14 cellular contexts compared by ENCODE assay signal in the genomic region with DNA sequence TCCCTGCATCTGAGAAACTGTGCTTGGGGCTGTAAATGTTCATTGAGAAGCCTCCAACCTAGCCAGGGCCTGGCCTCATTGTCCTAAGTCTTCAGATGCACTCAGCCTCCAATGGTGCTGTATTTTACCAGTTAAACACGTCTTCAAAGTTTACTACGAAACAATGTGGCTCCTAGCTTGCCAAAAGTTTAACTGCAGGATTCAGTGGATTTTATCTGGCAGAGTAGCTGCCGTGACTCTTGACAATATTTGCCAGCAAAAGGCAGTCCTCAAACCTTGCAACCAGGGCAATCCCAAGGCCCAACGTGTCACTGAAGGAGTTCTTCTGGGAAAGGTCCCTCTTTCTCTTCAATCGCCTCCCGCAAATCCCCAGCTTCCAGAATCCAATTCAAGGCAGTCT. TPM values are rescaled to one million over a fixed set of nuclear protein-coding genes. Genes with fewer than 3 reads are reported as not detected.
DNase-seq lines count a peak whose midpoint lies in the region; ATAC-seq and TF ChIP-seq lines count a peak whose summit lies in the region.
"Had no signal": no experiment of that assay in that cellular context is flagged by ENCODE, and none has a peak within 500 bp of the region (broad histone marks: within the 10 kb centered on the region; RNA-seq: fewer than 3 reads in every experiment).

No MANE protein-coding gene starts in this region.

- H3K36me3 ChIP-seq in left ventricle myocardium inferior (no peaks in the 10 kb centered on the region), gastroesophageal sphincter (no peaks in the 10 kb centered on the region), ovary (no peaks in the 10 kb centered on the region), urinary bladder (ENCODE audit: insufficient read depth) (no peaks in the 10 kb centered on the region)

- H3K4me1 ChIP-seq in left ventricle myocardium inferior (peaks cover 13% of the 10 kb centered on the region), gastroesophageal sphincter (peaks cover 0 to 19% (median 0%) of the 10 kb centered on the region in 3 donors), ovary (ENCODE audit: insufficient read depth) (peaks cover 16% of the 10 kb centered on the region), urinary bladder (ENCODE audit: insufficient read depth) (no peaks in the 10 kb centered on the region)

- peak overlapping the region; percentile 84 for H3K27ac ChIP-seq in left ventricle myocardium inferior (replicated peaks)
- peak overlapping the region in 3 of 4 donors; percentile 72 to 83 (median 76) for H3K27ac ChIP-seq in gastroesophageal sphincter
- H3K27ac ChIP-seq in ovary: peak overlapping the region; percentile 46 to 53
- H3K27ac ChIP-seq in urinary bladder (ENCODE audit: low read depth): no peak overlapping the region
- H3K27ac ChIP-seq: VCaP had no signal

- H3K4me3 ChIP-seq in left ventricle myocardium inferior (peak overlapping the region; percentile 79), gastroesophageal sphincter (peak overlapping the region; percentile 68 to 93), ovary (peak overlapping the region; percentile 82), urinary bladder (ENCODE audit: low read depth, low read length) (peak overlapping the region; percentile 75)
- H3K4me3 ChIP-seq: K562 had no signal

- intact Hi-C loops in left ventricle myocardium inferior (cut with micrococcal nuclease) (loop anchor here (10.0 kb wide), 2 partner anchors 145 to 565 kb away; no protein-coding TSS in a partner anchor), cardiac septum (cut with DNase I) (loop anchor here (5.0 kb wide), 1 partner anchor 138 kb away; no protein-coding TSS in a partner anchor), ovary (cut with DNase I) (loop anchor here in 3 of 4 donors (5.0 to 10.0 kb wide), 8 partner anchors 135 to 573 kb away; no protein-coding TSS in a partner anchor)

- no peaks in the 10 kb centered on the region for H3K36me3 Mint-ChIP-seq in activated naive CD4-positive, alpha-beta T cell treated with anti-CD3 and anti-CD28 coated beads, Interleukin-2, amount 50 U/mL, for 72 hours
- H3K36me3 Mint-ChIP-seq: naive thymus-derived CD4-positive, alpha-beta T cell had no signal

- DNase-seq in left ventricle myocardium inferior (no peak), cardiac septum (ENCODE audit: low spot score) (no peak), ovary (peak in 1 of 5 donors; percentile 17), germinal center (ENCODE audit: low spot score) (no peak)
- no peak for DNase-seq in activated naive CD4-positive, alpha-beta T cell treated with anti-CD3 and anti-CD28 coated beads, Interleukin-2, amount 50 U/mL, for 72 hours (ENCODE audit: low spot score in 2 of 2)
- DNase-seq: activated T-cell treated with anti-CD3 and anti-CD28 coated beads, Interleukin-2, amount 50 U/mL, for 24 hours; central memory CD4-positive, alpha-beta T cell; naive thymus-derived CD4-positive, alpha-beta T cell; NCI-H2171 treated with DMSO at 0.1 percent for 48 hours had no signal

- H3K9me3 ChIP-seq in left ventricle myocardium inferior (replicated peaks): no peaks in the 10 kb centered on the region
- no peaks in the 10 kb centered on the region for H3K9me3 ChIP-seq in gastroesophageal sphincter
- H3K9me3 ChIP-seq in ovary: no peaks in the 10 kb centered on the region

- no peak for TF ChIP-seq POLR2A in gastroesophageal sphincter (IDR thresholded peaks at IDR 0.05)
- TF ChIP-seq POLR2A in ovary (IDR thresholded peaks at IDR 0.05): no peak

- TF ChIP-seq EP300 in gastroesophageal sphincter (IDR thresholded peaks at IDR 0.05): no peak
- TF ChIP-seq EP300 in ovary (IDR thresholded peaks at IDR 0.05): no peak

- H3K9me3 Mint-ChIP-seq in activated naive CD4-positive, alpha-beta T cell treated with anti-CD3 and anti-CD28 coated beads, Interleukin-2, amount 50 U/mL, for 72 hours: no peaks in the 10 kb centered on the region
- H3K9me3 Mint-ChIP-seq: activated T-cell treated with anti-CD3 and anti-CD28 coated beads, Interleukin-2, amount 50 U/mL, for 24 hours had no signal

- H3K27me3 ChIP-seq in left ventricle myocardium inferior (ENCODE audit: low read depth): peaks cover 23% of the 10 kb centered on the region
- H3K27me3 ChIP-seq in gastroesophageal sphincter: peaks cover 21% of the 10 kb centered on the region
- H3K27me3 ChIP-seq in ovary: no peaks in the 10 kb centered on the region

- ATAC-seq in gastroesophageal sphincter (no peak), GM18909 (IDR thresholded peaks at IDR 0.05; ENCODE audit: poor library complexity, unreplicated experiment) (no peak)
- ATAC-seq in activated naive CD4-positive, alpha-beta T cell treated with anti-CD3 and anti-CD28 coated beads, Interleukin-2, amount 50 U/mL, for 72 hours: no peak
- ATAC-seq: K562; naive thymus-derived CD4-positive, alpha-beta T cell had no signal

- 37 to 53% methylated on average over 6 of the region's 6 CpGs for WGBS in gastroesophageal sphincter (ENCODE audit: low coverage in 1 of 2), 2 donors
- 25 to 33% (median 27%) methylated on average over 6 of the region's 6 CpGs for WGBS in ovary, 3 donors
- WGBS in urinary bladder: 26% methylated on average over 6 of the region's 6 CpGs

- H3K27ac Mint-ChIP-seq in activated naive CD4-positive, alpha-beta T cell treated with anti-CD3 and anti-CD28 coated beads, Interleukin-2, amount 50 U/mL, for 72 hours: no peak overlapping the region
- H3K27ac Mint-ChIP-seq: activated T-cell treated with anti-CD3 and anti-CD28 coated beads, Interleukin-2, amount 50 U/mL, for 24 hours; naive thymus-derived CD4-positive, alpha-beta T cell had no signal

- TF ChIP-seq CTCF in left ventricle myocardium inferior (IDR thresholded peaks at IDR 0.05; ENCODE audit: borderline replicate concordance) (no peak), gastroesophageal sphincter (IDR thresholded peaks at IDR 0.05) (no peak), ovary (IDR thresholded peaks at IDR 0.05) (no peak)

RNA-seq across cellular contexts. Expression of gene PID1, which starts 1.1 kb away (rescaled TPM):
- total RNA-seq in left ventricle myocardium inferior: 7.8 TPM
- 4.3 TPM for total RNA-seq in cardiac septum
- total RNA-seq in gastroesophageal sphincter: 10 to 100 TPM; 34.4 to 62.4 (median 54.9) TPM
- 10 to 100 TPM; 19.8 to 42.3 (median 32.4) TPM for total RNA-seq in ovary
- 10 to 100 TPM; 24.7 to 66.1 TPM for polyA plus RNA-seq in ovary
- 63.9 TPM for total RNA-seq in urinary bladder
- polyA plus RNA-seq in urinary bladder: 85.8 TPM
- total RNA-seq in activated naive CD4-positive, alpha-beta T cell treated with anti-CD3 and anti-CD28 coated beads, Interleukin-2, amount 50 U/mL, for 72 hours: not detected
- total RNA-seq: K562 had no signal
- polyA plus RNA-seq: K562 had no signal
